Comparison of ENCODE assay signal across 2 cellular contexts in genomic region chr5:178207183-178207916, GRCh38.
TF ChIP-seq lines count a peak whose summit lies in the region.

No MANE protein-coding gene starts in this region.

TF ChIP-seq in HepG2, 621 proteins besides CTCF, POLR2A, EP300 and RAD21 (continues in another document):
- TF ChIP-seq HNRNPUL1 (IDR thresholded peaks at IDR 0.05; ENCODE audit: low read depth, low read length) (no peak), TP53 (CRISPR knock-in tag; conservative IDR thresholded peaks at IDR 0.05) (no peak), ZNF883 (CRISPR knock-in tag; IDR thresholded peaks at IDR 0.05; ENCODE audit: not compliant biosample characterization) (no peak), AKNA (CRISPR knock-in tag; IDR thresholded peaks at IDR 0.05; ENCODE audit: borderline replicate concordance) (no peak), HIVEP1 (CRISPR knock-in tag; IDR thresholded peaks at IDR 0.05) (no peak), RBFOX2 (IDR thresholded peaks at IDR 0.05; ENCODE audit: low read depth, low read length) (peak; percentile 38; the same call in 1 of the 2 replicates), NR2F2 (IDR thresholded peaks at IDR 0.05; ENCODE audit: borderline replicate concordance, low read depth) (no peak), CEBPZ (IDR thresholded peaks at IDR 0.05; ENCODE audit: low read length) (no peak), ZMYM2 (CRISPR knock-in tag; IDR thresholded peaks at IDR 0.05) (no peak), RBM22 (optimal IDR thresholded peaks at IDR 0.05; ENCODE audit: low read length) (peak; percentile 9), XBP1 (CRISPR knock-in tag; IDR thresholded peaks at IDR 0.05) (no peak), MXI1 (IDR thresholded peaks at IDR 0.05; ENCODE audit: borderline replicate concordance, low read depth, low read length) (no peak), ZNF691 (CRISPR knock-in tag; IDR thresholded peaks at IDR 0.05; ENCODE audit: borderline replicate concordance, low read depth) (no peak), ZFYVE20 (CRISPR knock-in tag; IDR thresholded peaks at IDR 0.05; ENCODE audit: borderline replicate concordance, low read depth) (no peak), ZNF362 (CRISPR knock-in tag; IDR thresholded peaks at IDR 0.05; ENCODE audit: borderline replicate concordance) (peak; percentile 51; the same call in 1 of the 2 replicates), ZNF10 (CRISPR knock-in tag; IDR thresholded peaks at IDR 0.05; ENCODE audit: borderline replicate concordance, low read depth) (no peak), ZNF570 (CRISPR knock-in tag; IDR thresholded peaks at IDR 0.05; ENCODE audit: borderline replicate concordance) (no peak), ZNF121 (CRISPR knock-in tag; IDR thresholded peaks at IDR 0.05) (peak; percentile 77; the same call in 1 of the 2 replicates), DR1 (CRISPR knock-in tag; IDR thresholded peaks at IDR 0.05) (no peak), JDP2 (CRISPR knock-in tag; IDR thresholded peaks at IDR 0.05; ENCODE audit: borderline replicate concordance) (no peak), PAF1 (CRISPR knock-in tag; IDR thresholded peaks at IDR 0.05) (peak; percentile 52; the same call in 1 of the 2 replicates)

TF ChIP-seq in GM12891, 5 proteins besides CTCF, POLR2A, EP300 and RAD21:
- TF ChIP-seq TAF1 (IDR thresholded peaks at IDR 0.05; ENCODE audit: low read depth, low read length) (no peak), SPI1 (IDR thresholded peaks at IDR 0.05; ENCODE audit: low read depth, low read length) (no peak), POU2F2 (IDR thresholded peaks at IDR 0.05; ENCODE audit: low read depth, low read length) (no peak), POLR2AphosphoS5 (IDR thresholded peaks at IDR 0.05; ENCODE audit: low read depth, low read length) (no peak), PAX5 (IDR thresholded peaks at IDR 0.05; ENCODE audit: insufficient read depth, low read length, severe bottlenecking) (no peak)
